In genomic region chr1:39988618-39989343, GRCh38 we compare ENCODE assay signal across 19 cellular contexts. TPM values are rescaled to one million over a fixed set of nuclear protein-coding genes. Genes with fewer than 3 reads are reported as not detected.
A peak's percentile ranks its signal among the peaks of the same experiment; 100 is the strongest.
DNase-seq lines count a peak whose midpoint lies in the region; TF ChIP-seq lines count a peak whose summit lies in the region.
"Had no signal": no experiment of that assay in that cellular context is flagged by ENCODE, and none has a peak within 500 bp of the region (broad histone marks: within the 10 kb centered on the region; RNA-seq: fewer than 3 reads in every experiment).

No MANE protein-coding gene starts in this region.

- no peak overlapping the region for H2BK120ac ChIP-seq in trophoblast cell (ENCODE audit: insufficient read depth, low read length, poor library complexity)

- H2AFZ ChIP-seq in PC-9 (no peak overlapping the region), trophoblast cell (ENCODE audit: insufficient read depth, low read length, poor library complexity) (no peak overlapping the region)

- no peak overlapping the region for H3K9ac ChIP-seq in trophoblast cell (ENCODE audit: low read length)

- H3K4me1 Mint-ChIP-seq in CD14-positive monocyte, result peaks cover 18% of the 10 kb centered on the region
- H3K4me1 Mint-ChIP-seq: activated CD4-positive, alpha-beta T cell treated with anti-CD3 and anti-CD28 coated beads, Interleukin-2, amount 10 ng/mL, durations not matched to agents 7 days and 5 days; CD4-positive, alpha-beta memory T cell had no signal

- TF ChIP-seq CTCF in PC-9 (conservative IDR thresholded peaks at IDR 0.05), result no peak
- TF ChIP-seq CTCF in GM20000 (IDR thresholded peaks at IDR 0.05; ENCODE audit: extremely low read depth, missing control alignments), result no peak
- TF ChIP-seq CTCF in CD14-positive monocyte (IDR thresholded peaks at IDR 0.05), result no peak
- no peak for TF ChIP-seq CTCF in esophagus muscularis mucosa (IDR thresholded peaks at IDR 0.05)

- no peaks in the 10 kb centered on the region for H3K9me3 ChIP-seq in PC-9 (ENCODE audit: insufficient read depth, low read depth)
- H3K9me3 ChIP-seq in trophoblast cell (ENCODE audit: insufficient read depth, low read depth, low read length), result no peaks in the 10 kb centered on the region
- no peaks in the 10 kb centered on the region for H3K9me3 ChIP-seq in esophagus muscularis mucosa
- H3K9me3 ChIP-seq: neutrophil, tibial nerve had no signal

- H4K12ac ChIP-seq in trophoblast cell (ENCODE audit: low read depth, low read length), result no peak overlapping the region

- H2BK12ac ChIP-seq in trophoblast cell (ENCODE audit: low read length), result no peak overlapping the region

- no peaks in the 10 kb centered on the region for H3K36me3 Mint-ChIP-seq in CD14-positive monocyte
- H3K36me3 Mint-ChIP-seq: CD4-positive, alpha-beta memory T cell had no signal

- H3K79me2 ChIP-seq in PC-9 (ENCODE audit: low read depth) (no peaks in the 10 kb centered on the region), trophoblast cell (ENCODE audit: control insufficient read depth, insufficient read depth, low read length, poor library complexity) (no peaks in the 10 kb centered on the region)

- no peaks in the 10 kb centered on the region for H3K9me2 ChIP-seq in PC-9 (ENCODE audit: insufficient read depth)

- no peak overlapping the region for H3K23ac ChIP-seq in trophoblast cell (ENCODE audit: low read length)

- no peak overlapping the region for H4K91ac ChIP-seq in trophoblast cell (ENCODE audit: low read depth, low read length)

- BruUV-seq in PC-9 (replicated peaks; lab: Mats Ljungman, UMichigan), result no TSS peak

- H3K27ac Mint-ChIP-seq in CD14-positive monocyte, result no peak overlapping the region
- H3K27ac Mint-ChIP-seq: activated CD4-positive, alpha-beta T cell treated with anti-CD3 and anti-CD28 coated beads, Interleukin-2, amount 10 ng/mL, durations not matched to agents 7 days and 5 days; CD4-positive, alpha-beta memory T cell; effector memory CD8-positive, alpha-beta T cell had no signal

- H3K4me3 Mint-ChIP-seq in CD14-positive monocyte, result no peak overlapping the region
- H3K4me3 Mint-ChIP-seq: activated CD4-positive, alpha-beta T cell treated with anti-CD3 and anti-CD28 coated beads, Interleukin-2, amount 10 ng/mL, durations not matched to agents 7 days and 5 days; CD4-positive, alpha-beta memory T cell; effector memory CD8-positive, alpha-beta T cell had no signal

- H3K4me3 ChIP-seq in PC-9 (no peak overlapping the region), trophoblast cell (ENCODE audit: low read depth, low read length) (no peak overlapping the region), esophagus muscularis mucosa (no peak overlapping the region)
- H3K4me3 ChIP-seq: tibial nerve had no signal

- H3K27ac ChIP-seq in PC-9 (peak overlapping the region; percentile 26), epithelial cell of prostate (peak overlapping the region; percentile 94), trophoblast cell (ENCODE audit: low read depth, low read length) (no peak overlapping the region), esophagus muscularis mucosa (replicated peaks in 1 of 4) (no peak overlapping the region)
- H3K27ac ChIP-seq: neutrophil had no signal

- no peak for TF ChIP-seq EP300 in esophagus muscularis mucosa (IDR thresholded peaks at IDR 0.05)

- H3K18ac ChIP-seq in trophoblast cell (ENCODE audit: low read length), result no peak overlapping the region

- no peak overlapping the region for H3K4ac ChIP-seq in trophoblast cell (ENCODE audit: low read depth, low read length)

- TF ChIP-seq POLR2A in esophagus muscularis mucosa (IDR thresholded peaks at IDR 0.05; ENCODE audit: low read depth), result no peak

- H2AK5ac ChIP-seq in trophoblast cell (ENCODE audit: low read length), result no peak overlapping the region

- POLR2A ChIA-PET in PC-9 (lab: Charles Lee; ENCODE audit: unreplicated experiment), result interaction anchor here (0.5 kb wide), 1 partner anchor 52 kb away, joined by 5 read pairs; the partner anchor contains the start of gene CAP1

- no peaks in the 10 kb centered on the region for H3K27me3 ChIP-seq in PC-9 (ENCODE audit: insufficient read depth, low read depth)
- no peaks in the 10 kb centered on the region for H3K27me3 ChIP-seq in trophoblast cell (ENCODE audit: insufficient read depth, low read length)
- H3K27me3 ChIP-seq in esophagus muscularis mucosa, result no peaks in the 10 kb centered on the region
- H3K27me3 ChIP-seq: neutrophil, tibial nerve had no signal

- H3K4me1 ChIP-seq in PC-9 (replicated peaks; ENCODE audit: insufficient read depth), result peaks cover 34% of the 10 kb centered on the region
- H3K4me1 ChIP-seq in trophoblast cell (ENCODE audit: control insufficient read depth in 1 of 2, insufficient read depth in 2 of 2, low read length in 2 of 2), result peaks cover 0 to 5% of the 10 kb centered on the region in 2 experiments
- no peaks in the 10 kb centered on the region for H3K4me1 ChIP-seq in esophagus muscularis mucosa

- no peak overlapping the region for H2BK5ac ChIP-seq in trophoblast cell (ENCODE audit: low read depth, low read length, poor library complexity)

- intact Hi-C loops in PC-9 (cut with micrococcal nuclease; ENCODE audit: unreplicated experiment), result loop anchor here (1.0 kb wide), 1 partner anchor 8 kb away; no protein-coding TSS in a partner anchor
- intact Hi-C loops in CD14-positive monocyte (cut with micrococcal nuclease), result loop anchor here in 1 of 2 donors (10.0 kb wide), 1 partner anchor 46 kb away; no protein-coding TSS in a partner anchor
- intact Hi-C loops in esophagus muscularis mucosa (cut with DNase I), result no loop called here

- DNase-seq in ELR (ENCODE audit: low read depth) (peak; percentile 36), PC-9 (peak; percentile 77 to 91), epithelial cell of prostate (ENCODE audit: low read depth, low spot score) (peak; percentile 87), trophoblast cell (peak; percentile 60 to 84), GM20000 (ENCODE audit: low spot score) (no peak), CD14-positive monocyte (ENCODE audit: low spot score) (no peak), esophagus muscularis mucosa (ENCODE audit: extremely low spot score) (no peak)
- no peak for DNase-seq in activated CD8-positive, alpha-beta memory T cell treated with anti-CD3 and anti-CD28 coated beads for 24 hours
- DNase-seq: activated CD4-positive, alpha-beta T cell treated with anti-CD3 and anti-CD28 coated beads, Interleukin-2, amount 10 ng/mL, durations not matched to agents 7 days and 5 days; activated gamma-delta T cell; amniotic stem cell; CD4-positive, alpha-beta memory T cell; effector memory CD8-positive, alpha-beta T cell; GOT3; NCI-H1930; NCI-H526; stimulated activated naive CD4-positive, alpha-beta T cell had no signal

- H3F3A ChIP-seq in PC-9 (ENCODE audit: insufficient read depth, low read depth), result peaks cover 36% of the 10 kb centered on the region

- peaks cover 0 to 9% (median 0%) of the 10 kb centered on the region in 7 donors for H3K9me3 Mint-ChIP-seq in CD14-positive monocyte
- H3K9me3 Mint-ChIP-seq: activated CD4-positive, alpha-beta T cell treated with anti-CD3 and anti-CD28 coated beads, Interleukin-2, amount 10 ng/mL, durations not matched to agents 7 days and 5 days; CD4-positive, alpha-beta memory T cell; effector memory CD8-positive, alpha-beta T cell had no signal

- CTCF ChIA-PET in PC-9 (lab: Charles Lee), result interaction anchor here (0.7 kb wide), 1 partner anchor 69 kb away, joined by 5 read pairs; no protein-coding TSS in a partner anchor

- no peaks in the 10 kb centered on the region for H4K20me1 ChIP-seq in PC-9 (ENCODE audit: insufficient read depth)

- no peaks in the 10 kb centered on the region for H3K36me3 ChIP-seq in PC-9 (ENCODE audit: low read depth)
- H3K36me3 ChIP-seq in trophoblast cell (ENCODE audit: control insufficient read depth in 1 of 2, insufficient read depth in 2 of 2, low read length in 2 of 2), result no peaks in the 10 kb centered on the region
- H3K36me3 ChIP-seq in esophagus muscularis mucosa, result no peaks in the 10 kb centered on the region
- H3K36me3 ChIP-seq: neutrophil, tibial nerve had no signal

- H3K27me3 Mint-ChIP-seq in CD14-positive monocyte (ENCODE audit: low read depth in 3 of 3), result peaks cover 0 to 2% (median 2%) of the 10 kb centered on the region in 3 donors
- H3K27me3 Mint-ChIP-seq: activated CD4-positive, alpha-beta T cell treated with anti-CD3 and anti-CD28 coated beads, Interleukin-2, amount 10 ng/mL, durations not matched to agents 7 days and 5 days; effector memory CD8-positive, alpha-beta T cell had no signal

- WGBS in trophoblast cell (ENCODE audit: extremely low coverage, insufficient coverage, insufficient read length), result no CpG with 5 or more reads among the region's 6 CpGs
- WGBS in esophagus muscularis mucosa, result 89% methylated on average over 6 of the region's 6 CpGs

- no peaks in the 10 kb centered on the region for H3K79me1 ChIP-seq in trophoblast cell (ENCODE audit: low read length)

- no peak overlapping the region for H3K14ac ChIP-seq in trophoblast cell (ENCODE audit: low read length)

- no peak overlapping the region for H4K8ac ChIP-seq in trophoblast cell (ENCODE audit: low read depth, low read length)

- H3K4me2 ChIP-seq in PC-9 (peak overlapping the region; percentile 52), trophoblast cell (ENCODE audit: low read length) (peak overlapping the region; percentile 10)

RNA-seq across cellular contexts. Expression of gene MFSD2A, which starts 33.8 kb away (rescaled TPM):
- total RNA-seq in PC-9 (2021) (1.4 and 1.8 TPM in 2 replicates), esophagus muscularis mucosa (1 to 10 TPM; 1.7 to 5.1 (median 4.1) TPM)
- polyA plus RNA-seq in trophoblast cell (2013), result 1.2 TPM in 2 replicates
- polyA plus RNA-seq in CD14-positive monocyte, result 1 to 10 TPM; 6.8 to 7.9 TPM

RNA-seq across cellular contexts. Expression of gene CAP1, which starts 51.7 kb away (rescaled TPM):
- total RNA-seq in PC-9 (2021), result 322 and 354 TPM in 2 replicates
- polyA plus RNA-seq in trophoblast cell (2013), result 402 and 406 TPM in 2 replicates
- polyA plus RNA-seq in CD14-positive monocyte, result 100 to 1,000 TPM; 876 to 941 TPM
- 100 to 1,000 TPM; 412 to 468 (median 442) TPM for total RNA-seq in esophagus muscularis mucosa

Comparison
In these comparisons a context has a peak if more than half of its experiments do, and no peak if none do; other contexts are left out.
1. DNase-seq: peak in ELR (single experiment), PC-9 (2 of 2), epithelial cell of prostate (single experiment) and trophoblast cell (2 of 2); none in GM20000 (single experiment), CD14-positive monocyte (single experiment), esophagus muscularis mucosa (single experiment) and activated CD8-positive, alpha-beta memory T cell treated with anti-CD3 and anti-CD28 coated beads for 24 hours (single experiment).
2. H3K27ac ChIP-seq: peak in PC-9 (single experiment) and epithelial cell of prostate (single experiment); none in trophoblast cell (single experiment) and esophagus muscularis mucosa (0 of 4).